ENCODE assay signal across 35 cellular contexts in genomic region chr4:1371831-1372165, GRCh38. TPM values are rescaled to one million over a fixed set of nuclear protein-coding genes. Genes with fewer than 3 reads are reported as not detected.
"Had no signal": no experiment of that assay in that cellular context is flagged by ENCODE, and none has a peak within 500 bp of the region (broad histone marks: within the 10 kb centered on the region; RNA-seq: fewer than 3 reads in every experiment).

No MANE protein-coding gene starts in this region.

- H3K4me3 ChIP-seq: MG63, PC-9, SJSA1 had no signal

- H3K27ac ChIP-seq: PC-9, RWPE1, SJSA1 had no signal

- H3K9me3 ChIP-seq: MG63, SJSA1, SK-N-SH had no signal

- ATAC-seq: Panc1 had no signal

- DNase-seq: Kasumi-1, KG1, MG63, NCI-H1048, NCI-H1092 treated with DMSO at 0.1 percent for 48 hours, NCI-H1105 treated with DMSO at 0.1 percent for 48 hours, NCI-H1417, NCI-H1436, NCI-H146, NCI-H1694, NCI-H187, NCI-H1930, NCI-H2029 treated with DMSO at 0.1 percent for 48 hours, NCI-H2081 treated with DMSO at 0.1 percent for 48 hours, NCI-H2107, NCI-H2171, NCI-H226, NCI-H446 treated with DMSO at 0.1 percent for 48 hours, NCI-H510A, NCI-H524, NCI-H526, NCI-H69, NCI-H748 treated with DMSO at 0.1 percent for 48 hours, NCI-H82, PC-9, SHP77 treated with DMSO at 0.1 percent for 48 hours, SK-N-SH had no signal

- H3K36me3 ChIP-seq: MG63, SJSA1 had no signal

- H3K4me1 ChIP-seq: SJSA1 had no signal

- FAIRE-seq: RCC 7860 had no signal

- H3K27me3 ChIP-seq: MG63, SJSA1 had no signal

RNA-seq across cellular contexts. Expression of gene NKX1-1, which starts 34.4 kb away (rescaled TPM):
- total RNA-seq: M059J, OCI-LY7, PC-9, Right ventricle myocardium superior, RPMI7951, SJSA1 had no signal
